32 cellular contexts compared by ENCODE assay signal in genomic region chr18:68701353-68701752, GRCh38. TPM values are rescaled to one million over a fixed set of nuclear protein-coding genes. Genes with fewer than 3 reads are reported as not detected.
A peak's percentile ranks its signal among the peaks of the same experiment; 100 is the strongest.
DNase-seq lines count a peak whose midpoint lies in the region; ATAC-seq, FAIRE-seq and TF ChIP-seq lines count a peak whose summit lies in the region.
"Had no signal": no experiment of that assay in that cellular context is flagged by ENCODE, and none has a peak within 500 bp of the region (broad histone marks: within the 10 kb centered on the region; RNA-seq: fewer than 3 reads in every experiment).

No MANE protein-coding gene starts in this region.

- H3K9me3 ChIP-seq in CD8-positive, alpha-beta T cell (ENCODE audit: low read length), result no peaks in the 10 kb centered on the region
- no peaks in the 10 kb centered on the region for H3K9me3 ChIP-seq in HEK293 (ENCODE audit: control insufficient read depth, insufficient read depth, low read depth, low read length)
- H3K9me3 ChIP-seq: A549, BE2C, BLaER1, Caco-2 had no signal

- DNase-seq in CD8-positive, alpha-beta T cell, result no peak
- DNase-seq in inferior parietal cortex (ENCODE audit: extremely low spot score), result no peak
- no peak for DNase-seq in stimulated activated CD4-positive, alpha-beta T cell treated with anti-CD3 and anti-CD28 coated beads, Interleukin-4, amount 100 ng/mL, for 4 hours
- no peak for DNase-seq in DMS114 treated with DMSO at 0.1 percent for 48 hours (lab: John Stamatoyannopoulos, UW; ENCODE audit: unreplicated experiment)
- DNase-seq: 8988T; ACHN; AML-193; BE2C; C1 segment of cervical spinal cord; Caco-2; Calu3; CD4-positive, alpha-beta memory T cell; CD4-positive, alpha-beta T cell; CD4-positive, CD25-positive, alpha-beta regulatory T cell; CD8-positive, alpha-beta memory T cell; COR-L47; DMS 273 treated with DMSO at 0.1 percent for 48 hours; DMS153; DMS53; DMS79; DMS79 treated with DMSO at 0.1 percent for 48 hours; DND-41; EL had no signal

- POLR2A ChIA-PET in CD8-positive, alpha-beta T cell (lab: Charles Lee), result no interaction called here
- POLR2A ChIA-PET in HEK293 (lab: Yijun Ruan, JAX), result no interaction called here

- peak; percentile 33 for FAIRE-seq in islet of Langerhans (lab: Jason Lieb, UNC)
- FAIRE-seq: A549 had no signal

- CTCF ChIA-PET in CD8-positive, alpha-beta T cell (lab: Charles Lee), result interaction anchor here (0.8 kb wide), 1 partner anchor 747 kb away, joined by 4 read pairs; no protein-coding TSS in a partner anchor
- CTCF ChIA-PET in HEK293 (lab: Yijun Ruan, JAX), result no interaction called here

- no peaks in the 10 kb centered on the region for H3K27me3 Mint-ChIP-seq in CD8-positive, alpha-beta T cell (ENCODE audit: low read depth)
- H3K27me3 Mint-ChIP-seq: B cell; CD4-positive, alpha-beta memory T cell; CD4-positive, alpha-beta T cell; CD4-positive, CD25-positive, alpha-beta regulatory T cell; CD8-positive, alpha-beta memory T cell had no signal

- peaks cover 3% of the 10 kb centered on the region for H3K4me1 ChIP-seq in CD8-positive, alpha-beta T cell (ENCODE audit: insufficient read depth, low read length)
- peaks cover 13% of the 10 kb centered on the region for H3K4me1 ChIP-seq in HEK293 (ENCODE audit: control insufficient read depth, insufficient read depth, low read length)
- H3K4me1 ChIP-seq: BE2C; BLaER1; BLaER1 treated with 17β-estradiol and CSF1 and Interleukin-3, amounts not matched to agents 10 nM and 100 nM; Caco-2 had no signal

- peak overlapping the region; percentile 22 for H3K27ac Mint-ChIP-seq in CD8-positive, alpha-beta T cell
- H3K27ac Mint-ChIP-seq: B cell; CD14-positive monocyte; CD4-positive, alpha-beta T cell had no signal

- intact Hi-C loops in CD8-positive, alpha-beta T cell (cut with DNase I, micrococcal nuclease), result loop anchor here in 1 of 2 experiments (10.0 kb wide), 1 partner anchor 1383 kb away; no protein-coding TSS in a partner anchor

- H3K4me1 Mint-ChIP-seq in CD8-positive, alpha-beta T cell (ENCODE audit: low read depth), result peaks cover 31% of the 10 kb centered on the region
- H3K4me1 Mint-ChIP-seq: CD14-positive monocyte had no signal

- no peaks in the 10 kb centered on the region for H3K9me3 Mint-ChIP-seq in CD8-positive, alpha-beta T cell
- H3K9me3 Mint-ChIP-seq: CD4-positive, alpha-beta memory T cell; CD4-positive, alpha-beta T cell; CD4-positive, CD25-positive, alpha-beta regulatory T cell; CD8-positive, alpha-beta memory T cell had no signal

- H3K27me3 ChIP-seq in CD8-positive, alpha-beta T cell (ENCODE audit: insufficient read depth, low read length), result no peaks in the 10 kb centered on the region
- H3K27me3 ChIP-seq: BE2C; BLaER1; BLaER1 treated with 17β-estradiol and CSF1 and Interleukin-3, amounts not matched to agents 10 nM and 100 nM had no signal

- ATAC-seq in CD8-positive, alpha-beta T cell, result no peak
- ATAC-seq: A549 had no signal

- H3K4me3 ChIP-seq in CD8-positive, alpha-beta T cell (ENCODE audit: low read depth, low read length), result no peak overlapping the region
- H3K4me3 ChIP-seq in HEK293 (ENCODE audit: low read depth, low read length), result no peak overlapping the region
- H3K4me3 ChIP-seq: A549; BLaER1; BLaER1 treated with 17β-estradiol and CSF1 and Interleukin-3, amounts not matched to agents 10 nM and 100 nM had no signal

- no peak overlapping the region for H3K4me3 Mint-ChIP-seq in CD8-positive, alpha-beta T cell
- H3K4me3 Mint-ChIP-seq: B cell; CD14-positive monocyte; CD4-positive, alpha-beta memory T cell; CD4-positive, alpha-beta T cell; CD4-positive, CD25-positive, alpha-beta regulatory T cell; CD8-positive, alpha-beta memory T cell had no signal

- H3K36me3 ChIP-seq in CD8-positive, alpha-beta T cell (ENCODE audit: insufficient read depth, low read length), result peaks cover 8% of the 10 kb centered on the region
- peaks cover 36 to 48% of the 10 kb centered on the region in 2 experiments for H3K36me3 ChIP-seq in HEK293 (ENCODE audit: control insufficient read depth in 2 of 2, insufficient read depth in 1 of 2, low read length in 2 of 2)
- H3K36me3 ChIP-seq: BE2C had no signal

- H3K27ac ChIP-seq in CD8-positive, alpha-beta T cell (ENCODE audit: low read depth, low read length), result no peak overlapping the region
- H3K27ac ChIP-seq in HEK293 (ENCODE audit: extremely low read depth, low read depth, low read length), result no peak overlapping the region
- H3K27ac ChIP-seq: 22Rv1; A549; BLaER1; BLaER1 treated with 17β-estradiol and CSF1 and Interleukin-3, amounts not matched to agents 10 nM and 100 nM; C4-2B had no signal

- TF ChIP-seq CTCF in CD8-positive, alpha-beta T cell (IDR thresholded peaks at IDR 0.05), result no peak
- no peak for TF ChIP-seq CTCF in HEK293 (tag by site-specific recombination; IDR thresholded peaks at IDR 0.05)

- peaks cover 66% of the 10 kb centered on the region for H3K36me3 Mint-ChIP-seq in CD8-positive, alpha-beta T cell

TF ChIP-seq in HEK293, 187 proteins besides CTCF, POLR2A, EP300 and RAD21 (continues in another document):
- TF ChIP-seq ZNF645 (tag by site-specific recombination; IDR thresholded peaks at IDR 0.05) (no peak), HIC1 (tag by site-specific recombination; IDR thresholded peaks at IDR 0.05) (peak; percentile 92), OVOL3 (tag by site-specific recombination; IDR thresholded peaks at IDR 0.05) (0 out of 2 replicates have a peak, but pooled peaks have one; percentile 70), ZNF600 (tag by site-specific recombination; IDR thresholded peaks at IDR 0.05) (no peak), ZNF785 (tag by site-specific recombination; IDR thresholded peaks at IDR 0.05) (no peak), BCL11A (tag by site-specific recombination; IDR thresholded peaks at IDR 0.05; ENCODE audit: low read depth) (peak; percentile 73; the same call in 1 of the 2 replicates), ZXDB (tag by site-specific recombination; IDR thresholded peaks at IDR 0.05) (0 out of 2 replicates have a peak, but pooled peaks have one; percentile 34), MYNN (tag by site-specific recombination; IDR thresholded peaks at IDR 0.05; ENCODE audit: borderline replicate concordance) (no peak), PATZ1 (tag by site-specific recombination; IDR thresholded peaks at IDR 0.05) (peak; percentile 41; the same call in 1 of the 2 replicates), BCL6B (tag by site-specific recombination; IDR thresholded peaks at IDR 0.05) (0 out of 2 replicates have a peak, but pooled peaks have one; percentile 7), ZNF311 (tag by site-specific recombination; IDR thresholded peaks at IDR 0.05; ENCODE audit: borderline replicate concordance) (no peak)

RNA-seq across cellular contexts. Expression of gene TMX3, which starts 13.6 kb away (rescaled TPM):
- total RNA-seq in CD8-positive, alpha-beta T cell, result 10 to 100 TPM; 28.3 to 28.5 TPM
